ENCODE assay signal across 11 cellular contexts in the genomic region with DNA sequence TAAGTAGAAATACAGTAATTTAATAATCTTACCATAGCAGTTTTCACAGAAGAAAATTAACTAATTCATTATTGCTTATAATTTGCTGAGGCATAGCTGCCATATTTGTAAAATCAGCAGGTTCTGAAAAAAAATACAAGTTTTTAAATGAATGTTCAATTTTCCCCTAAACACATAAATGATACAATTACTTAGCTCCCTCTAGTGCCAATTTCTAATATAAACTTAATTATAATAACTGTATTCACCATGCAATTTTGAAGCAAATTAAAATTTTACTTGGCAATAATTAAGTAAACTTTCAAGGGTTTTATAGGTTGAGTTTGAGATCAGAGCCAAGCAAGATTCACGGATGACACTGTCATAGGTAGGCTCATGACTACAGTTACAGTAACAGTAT.
DNase-seq lines count a peak whose midpoint lies in the region; ATAC-seq and TF ChIP-seq lines count a peak whose summit lies in the region.
"Had no signal": no experiment of that assay in that cellular context is flagged by ENCODE, and none has a peak within 500 bp of the region (broad histone marks: within the 10 kb centered on the region; RNA-seq: fewer than 3 reads in every experiment).

No MANE protein-coding gene starts in this region.

- H3K9me3 Mint-ChIP-seq in WTC11 = peaks cover 28% of the 10 kb centered on the region
- H3K9me3 Mint-ChIP-seq: T-helper 1 cell treated with Interleukin-12 subunit alpha and Interleukin-12 subunit beta and Interleukin-4 antibody, amounts not matched to agents 30 μg/mL and 1 μg/mL, for 36 hours had no signal

- no peak overlapping the region for H3K4me3 Mint-ChIP-seq in WTC11
- H3K4me3 Mint-ChIP-seq: T-helper 1 cell treated with Interleukin-12 subunit alpha and Interleukin-12 subunit beta and Interleukin-4 antibody, amounts not matched to agents 30 μg/mL and 1 μg/mL, for 36 hours had no signal

- no peak overlapping the region for H3K27ac ChIP-seq in foreskin keratinocyte
- H3K27ac ChIP-seq: left lung had no signal

- DNase-seq in AML-193 (lab: John Stamatoyannopoulos, UW) = peak; percentile 33 to 38
- peak; percentile 43 for DNase-seq in RKO (ENCODE audit: low spot score)
- no peak for DNase-seq in foreskin keratinocyte
- no peak for DNase-seq in activated naive CD4-positive, alpha-beta T cell treated with Interleukin-2 at 50 U/mL for 16 hours
- DNase-seq in WTC11 (ENCODE audit: low spot score) = no peak
- no peak for DNase-seq in SHP77 (lab: John Stamatoyannopoulos, UW)
- DNase-seq: amygdala, left lung had no signal

- POLR2A ChIA-PET in WTC11 (lab: Charles Lee) = no interaction called here

- CTCF ChIA-PET in WTC11 (lab: Charles Lee) = interaction anchor here (0.7 to 1.6 kb wide), 5 partner anchors 9 to 771 kb away, joined by 3 to 5 read pairs (median 3); no protein-coding TSS in a partner anchor

- TF ChIP-seq CTCF in foreskin keratinocyte (conservative IDR thresholded peaks at IDR 0.05) (peak; percentile 57), WTC11 (IDR thresholded peaks at IDR 0.05) (no peak)

- H3K36me3 Mint-ChIP-seq in WTC11 = peaks cover 30% of the 10 kb centered on the region

- ATAC-seq in HG03159 (IDR thresholded peaks at IDR 0.05; ENCODE audit: unreplicated experiment) (peak; percentile 50), foreskin keratinocyte (no peak), GM18907 (IDR thresholded peaks at IDR 0.05; ENCODE audit: unreplicated experiment) (no peak), WTC11 (no peak)
- ATAC-seq: left lung had no signal

- no peak overlapping the region for H3K27ac Mint-ChIP-seq in WTC11
- H3K27ac Mint-ChIP-seq: T-helper 1 cell treated with Interleukin-12 subunit alpha and Interleukin-12 subunit beta and Interleukin-4 antibody, amounts not matched to agents 30 μg/mL and 1 μg/mL, for 36 hours had no signal

- peaks cover 2% of the 10 kb centered on the region for H3K27me3 ChIP-seq in foreskin keratinocyte
- H3K27me3 ChIP-seq: left lung had no signal

- no peaks in the 10 kb centered on the region for H3K27me3 Mint-ChIP-seq in WTC11 (ENCODE audit: low read depth)

- H3K4me1 ChIP-seq in foreskin keratinocyte = no peaks in the 10 kb centered on the region
- H3K4me1 ChIP-seq: left lung had no signal

- peaks cover 20% of the 10 kb centered on the region for H3K4me1 Mint-ChIP-seq in WTC11

TF ChIP-seq in WTC11, 78 proteins besides CTCF, POLR2A, EP300 and RAD21:
- TF ChIP-seq CBFB (CRISPR knock-in tag; IDR thresholded peaks at IDR 0.05; ENCODE audit: low read depth) = no peak
- no peak for TF ChIP-seq GTF2I (CRISPR knock-in tag; conservative IDR thresholded peaks at IDR 0.05)
- TF ChIP-seq, protein P1, sequence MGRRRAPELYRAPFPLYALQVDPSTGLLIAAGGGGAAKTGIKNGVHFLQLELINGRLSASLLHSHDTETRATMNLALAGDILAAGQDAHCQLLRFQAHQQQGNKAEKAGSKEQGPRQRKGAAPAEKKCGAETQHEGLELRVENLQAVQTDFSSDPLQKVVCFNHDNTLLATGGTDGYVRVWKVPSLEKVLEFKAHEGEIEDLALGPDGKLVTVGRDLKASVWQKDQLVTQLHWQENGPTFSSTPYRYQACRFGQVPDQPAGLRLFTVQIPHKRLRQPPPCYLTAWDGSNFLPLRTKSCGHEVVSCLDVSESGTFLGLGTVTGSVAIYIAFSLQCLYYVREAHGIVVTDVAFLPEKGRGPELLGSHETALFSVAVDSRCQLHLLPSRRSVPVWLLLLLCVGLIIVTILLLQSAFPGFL (CRISPR knock-in tag; IDR thresholded peaks at IDR 0.05; ENCODE audit: borderline replicate concordance) = no peak
- no peak for TF ChIP-seq ETV6 (CRISPR knock-in tag; IDR thresholded peaks at IDR 0.05)
- TF ChIP-seq TP53 (CRISPR knock-in tag; IDR thresholded peaks at IDR 0.05) = no peak
- TF ChIP-seq TEAD1 (CRISPR knock-in tag; IDR thresholded peaks at IDR 0.05) = no peak
- TF ChIP-seq SMAD3 (CRISPR knock-in tag; IDR thresholded peaks at IDR 0.05; ENCODE audit: borderline replicate concordance) = no peak
- no peak for TF ChIP-seq ZNF317 (CRISPR knock-in tag; IDR thresholded peaks at IDR 0.05; ENCODE audit: borderline replicate concordance, low read depth)
- TF ChIP-seq, protein P2, sequence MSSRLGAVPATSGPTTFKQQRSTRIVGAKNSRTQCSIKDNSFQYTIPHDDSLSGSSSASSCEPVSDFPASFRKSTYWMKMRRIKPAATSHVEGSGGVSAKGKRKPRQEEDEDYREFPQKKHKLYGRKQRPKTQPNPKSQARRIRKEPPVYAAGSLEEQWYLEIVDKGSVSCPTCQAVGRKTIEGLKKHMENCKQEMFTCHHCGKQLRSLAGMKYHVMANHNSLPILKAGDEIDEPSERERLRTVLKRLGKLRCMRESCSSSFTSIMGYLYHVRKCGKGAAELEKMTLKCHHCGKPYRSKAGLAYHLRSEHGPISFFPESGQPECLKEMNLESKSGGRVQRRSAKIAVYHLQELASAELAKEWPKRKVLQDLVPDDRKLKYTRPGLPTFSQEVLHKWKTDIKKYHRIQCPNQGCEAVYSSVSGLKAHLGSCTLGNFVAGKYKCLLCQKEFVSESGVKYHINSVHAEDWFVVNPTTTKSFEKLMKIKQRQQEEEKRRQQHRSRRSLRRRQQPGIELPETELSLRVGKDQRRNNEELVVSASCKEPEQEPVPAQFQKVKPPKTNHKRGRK (CRISPR knock-in tag; IDR thresholded peaks at IDR 0.05; ENCODE audit: borderline replicate concordance) = no peak
- TF ChIP-seq, protein P3, sequence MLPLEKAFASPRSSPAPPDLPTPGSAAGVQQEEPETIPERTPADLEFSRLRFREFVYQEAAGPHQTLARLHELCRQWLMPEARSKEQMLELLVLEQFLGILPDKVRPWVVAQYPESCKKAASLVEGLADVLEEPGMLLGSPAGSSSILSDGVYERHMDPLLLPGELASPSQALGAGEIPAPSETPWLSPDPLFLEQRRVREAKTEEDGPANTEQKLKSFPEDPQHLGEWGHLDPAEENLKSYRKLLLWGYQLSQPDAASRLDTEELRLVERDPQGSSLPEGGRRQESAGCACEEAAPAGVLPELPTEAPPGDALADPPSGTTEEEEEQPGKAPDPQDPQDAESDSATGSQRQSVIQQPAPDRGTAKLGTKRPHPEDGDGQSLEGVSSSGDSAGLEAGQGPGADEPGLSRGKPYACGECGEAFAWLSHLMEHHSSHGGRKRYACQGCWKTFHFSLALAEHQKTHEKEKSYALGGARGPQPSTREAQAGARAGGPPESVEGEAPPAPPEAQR (CRISPR knock-in tag; IDR thresholded peaks at IDR 0.05) = no peak
- no peak for TF ChIP-seq MXD4 (CRISPR knock-in tag; IDR thresholded peaks at IDR 0.05; ENCODE audit: borderline replicate concordance)
- no peak for TF ChIP-seq ZNF416 (CRISPR knock-in tag; IDR thresholded peaks at IDR 0.05)
- TF ChIP-seq SP1 (CRISPR knock-in tag; conservative IDR thresholded peaks at IDR 0.05) = no peak
- TF ChIP-seq, protein P4, sequence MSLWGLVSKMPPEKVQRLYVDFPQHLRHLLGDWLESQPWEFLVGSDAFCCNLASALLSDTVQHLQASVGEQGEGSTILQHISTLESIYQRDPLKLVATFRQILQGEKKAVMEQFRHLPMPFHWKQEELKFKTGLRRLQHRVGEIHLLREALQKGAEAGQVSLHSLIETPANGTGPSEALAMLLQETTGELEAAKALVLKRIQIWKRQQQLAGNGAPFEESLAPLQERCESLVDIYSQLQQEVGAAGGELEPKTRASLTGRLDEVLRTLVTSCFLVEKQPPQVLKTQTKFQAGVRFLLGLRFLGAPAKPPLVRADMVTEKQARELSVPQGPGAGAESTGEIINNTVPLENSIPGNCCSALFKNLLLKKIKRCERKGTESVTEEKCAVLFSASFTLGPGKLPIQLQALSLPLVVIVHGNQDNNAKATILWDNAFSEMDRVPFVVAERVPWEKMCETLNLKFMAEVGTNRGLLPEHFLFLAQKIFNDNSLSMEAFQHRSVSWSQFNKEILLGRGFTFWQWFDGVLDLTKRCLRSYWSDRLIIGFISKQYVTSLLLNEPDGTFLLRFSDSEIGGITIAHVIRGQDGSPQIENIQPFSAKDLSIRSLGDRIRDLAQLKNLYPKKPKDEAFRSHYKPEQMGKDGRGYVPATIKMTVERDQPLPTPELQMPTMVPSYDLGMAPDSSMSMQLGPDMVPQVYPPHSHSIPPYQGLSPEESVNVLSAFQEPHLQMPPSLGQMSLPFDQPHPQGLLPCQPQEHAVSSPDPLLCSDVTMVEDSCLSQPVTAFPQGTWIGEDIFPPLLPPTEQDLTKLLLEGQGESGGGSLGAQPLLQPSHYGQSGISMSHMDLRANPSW (CRISPR knock-in tag; conservative IDR thresholded peaks at IDR 0.05; ENCODE audit: low read depth) = no peak
- TF ChIP-seq JUN (CRISPR knock-in tag; IDR thresholded peaks at IDR 0.05) = no peak

Comparison
In these comparisons a context has a peak if more than half of its experiments do, and no peak if none do; other contexts are left out.
1. DNase-seq: peak in AML-193 (2 of 2) and RKO (single experiment); none in foreskin keratinocyte (0 of 2), activated naive CD4-positive, alpha-beta T cell treated with Interleukin-2 at 50 U/mL for 16 hours (single experiment), WTC11 (single experiment) and SHP77 (0 of 2).